Comparison of ENCODE assay signal across 10 cellular contexts in the genomic region with DNA sequence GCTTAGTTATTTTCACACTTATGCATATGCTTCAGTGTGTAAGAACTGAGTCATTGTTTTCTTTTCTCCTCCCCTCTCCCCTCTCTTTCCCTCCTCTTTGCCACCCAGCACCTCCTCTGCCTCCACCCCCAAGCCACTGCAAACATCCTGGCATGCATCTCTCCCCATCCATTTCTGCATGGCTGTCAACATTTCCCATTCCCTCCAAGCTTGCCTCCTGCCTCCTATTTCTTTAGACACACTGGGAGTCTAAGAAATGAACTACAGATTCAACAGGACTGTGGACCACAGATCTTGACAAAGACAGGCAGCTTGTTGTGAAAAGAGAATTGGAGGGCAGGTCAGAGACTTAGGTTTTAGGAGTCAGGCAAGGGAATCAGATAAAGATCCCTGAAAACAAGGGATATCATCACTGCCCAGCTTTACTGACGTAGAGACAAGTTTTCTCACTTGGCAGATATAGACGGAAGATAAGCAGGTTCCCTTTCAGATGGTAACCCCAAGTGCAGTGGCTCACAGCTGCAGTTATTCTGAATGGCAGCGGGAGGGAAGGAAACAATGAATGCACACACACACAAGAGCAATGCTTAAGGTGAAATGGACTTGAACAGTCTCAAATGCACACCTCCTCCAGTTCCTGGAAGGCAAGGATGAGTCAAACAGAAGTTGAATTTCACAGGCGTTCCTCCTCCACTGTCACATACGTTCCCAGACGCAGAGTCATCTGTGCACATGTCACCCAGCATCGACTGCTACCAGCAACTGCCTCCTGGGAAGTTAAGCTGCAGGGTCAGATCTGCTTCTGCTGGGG. TPM values are rescaled to one million over a fixed set of nuclear protein-coding genes. Genes with fewer than 3 reads are reported as not detected.
A peak's percentile ranks its signal among the peaks of the same experiment; 100 is the strongest.
DNase-seq lines count a peak whose midpoint lies in the region; ATAC-seq and TF ChIP-seq lines count a peak whose summit lies in the region.
"Had no signal": no experiment of that assay in that cellular context is flagged by ENCODE, and none has a peak within 500 bp of the region (broad histone marks: within the 10 kb centered on the region; RNA-seq: fewer than 3 reads in every experiment).

No MANE protein-coding gene starts in this region.

- H3K27me3 ChIP-seq in foreskin keratinocyte: no peaks in the 10 kb centered on the region

- DNase-seq in NCI-H1417 (lab: John Stamatoyannopoulos, UW): peak in 2 of 3 experiments; percentile 5 to 60
- DNase-seq in NCI-H1417 treated with DMSO at 0.1 percent for 48 hours (lab: John Stamatoyannopoulos, UW): no peak
- DNase-seq in activated CD4-positive, alpha-beta T cell treated with anti-CD3 and anti-CD28 coated beads, Interleukin-2, amount 50 U/mL, for 24 hours (ENCODE audit: low read depth in 1 of 2, low spot score in 1 of 2): peak; percentile 14 to 77
- peak; percentile 89 to 93 for DNase-seq in foreskin keratinocyte
- DNase-seq in stimulated activated CD8-positive, alpha-beta memory T cell treated with anti-CD3 and anti-CD28 coated beads, Interleukin-2, amount 100 ng/mL, for 48 hours (ENCODE audit: low read depth in 2 of 2): peak; percentile 20 to 45
- DNase-seq in DMS114 treated with DMSO at 0.1 percent for 48 hours (lab: John Stamatoyannopoulos, UW; ENCODE audit: unreplicated experiment): no peak
- no peak for DNase-seq in central memory CD4-positive, alpha-beta T cell
- DNase-seq: NCI-H1092 had no signal

- no peak overlapping the region for H3K27ac ChIP-seq in foreskin keratinocyte
- H3K27ac ChIP-seq: 22Rv1 had no signal

- ATAC-seq in foreskin keratinocyte (peak; percentile 86), HG03521 (IDR thresholded peaks at IDR 0.05; ENCODE audit: unreplicated experiment) (no peak)

- TF ChIP-seq CTCF in foreskin keratinocyte (conservative IDR thresholded peaks at IDR 0.05): no peak

- peaks cover 13% of the 10 kb centered on the region for H3K4me1 ChIP-seq in foreskin keratinocyte

RNA-seq across cellular contexts. Expression of a gene that starts 56.1 kb away (rescaled TPM):
- total RNA-seq in foreskin keratinocyte: 0.71 and 0.78 TPM in 2 replicates
- polyA plus RNA-seq in foreskin keratinocyte: 0.90 and 0.93 TPM in 2 replicates

Comparison
In these comparisons a context has a peak if more than half of its experiments do, and no peak if none do; other contexts are left out.
1. DNase-seq: peak in NCI-H1417 (2 of 3), activated CD4-positive, alpha-beta T cell treated with anti-CD3 and anti-CD28 coated beads, Interleukin-2, amount 50 U/mL, for 24 hours (2 of 2), foreskin keratinocyte (2 of 2) and stimulated activated CD8-positive, alpha-beta memory T cell treated with anti-CD3 and anti-CD28 coated beads, Interleukin-2, amount 100 ng/mL, for 48 hours (2 of 2); none in NCI-H1417 treated with DMSO at 0.1 percent for 48 hours (single experiment), DMS114 treated with DMSO at 0.1 percent for 48 hours (single experiment) and central memory CD4-positive, alpha-beta T cell (single experiment).